In genomic region chr15:96412045-96412918, GRCh38 we compare ENCODE assay signal across 20 cellular contexts.
DNase-seq lines count a peak whose midpoint lies in the region; ATAC-seq, FAIRE-seq and TF ChIP-seq lines count a peak whose summit lies in the region.
"Had no signal": no experiment of that assay in that cellular context is flagged by ENCODE, and none has a peak within 500 bp of the region (broad histone marks: within the 10 kb centered on the region; RNA-seq: fewer than 3 reads in every experiment).

No MANE protein-coding gene starts in this region.

- H3K36me3 Mint-ChIP-seq in GM23338 (ENCODE audit: low read depth), result no peaks in the 10 kb centered on the region
- H3K36me3 Mint-ChIP-seq in neural crest cell (ENCODE audit: low read depth), result no peaks in the 10 kb centered on the region
- H3K36me3 Mint-ChIP-seq: CD8-positive, alpha-beta T cell had no signal

- H3K9ac ChIP-seq in K562 (ENCODE audit: insufficient read depth in 1 of 2, low read depth in 2 of 2, low read length in 2 of 2), result no peak overlapping the region
- H3K9ac ChIP-seq: BLaER1 treated with 17β-estradiol and CSF1 and Interleukin-3, amounts not matched to agents 10 nM and 100 nM had no signal

- TF ChIP-seq EP300 in K562 (IDR thresholded peaks at IDR 0.05; ENCODE audit: low read length), result no peak

- H3K4me3 ChIP-seq in GM23338 (no peak overlapping the region), K562 (no peak overlapping the region), coronary artery (no peak overlapping the region)
- H3K4me3 ChIP-seq: BLaER1 treated with 17β-estradiol and CSF1 and Interleukin-3, amounts not matched to agents 10 nM and 100 nM had no signal

- H3K36me3 ChIP-seq in GM23338 (ENCODE audit: insufficient read depth) (no peaks in the 10 kb centered on the region), K562 (ENCODE audit: control insufficient read depth, insufficient read depth, low read length) (no peaks in the 10 kb centered on the region)
- H3K36me3 ChIP-seq: BLaER1 treated with 17β-estradiol and CSF1 and Interleukin-3, amounts not matched to agents 10 nM and 100 nM had no signal

- in situ Hi-C loops in K562 (cut with MboI) (no loop called here), ACHN (cut with HindIII; ENCODE audit: low pct_ligation_motif_present, low pct_unique_long_range_greater_than_20kb, low sequenced_read_pairs) (no loop called here)

- H3K4me1 Mint-ChIP-seq in GM23338 (peaks cover 28% of the 10 kb centered on the region), neural crest cell (peaks cover 66% of the 10 kb centered on the region)
- H3K4me1 Mint-ChIP-seq: B cell had no signal

- no TSS peak for BruUV-seq in K562 (replicated peaks; lab: Mats Ljungman, UMichigan)

- ATAC-seq in GM23338 (no peak), K562 (no peak), HG02759 (IDR thresholded peaks at IDR 0.05; ENCODE audit: unreplicated experiment) (no peak)
- ATAC-seq: CD8-positive, alpha-beta T cell had no signal

- TF ChIP-seq CTCF in GM23338 (conservative IDR thresholded peaks at IDR 0.05; ENCODE audit: low read depth in 2 of 2) (no peak), K562 (IDR thresholded peaks at IDR 0.05 in 2 of 3, conservative IDR thresholded peaks at IDR 0.05 in 1 of 3; ENCODE audit: insufficient read depth in 2 of 3, low read depth in 1 of 3, low read length in 3 of 3) (no peak), neural crest cell (conservative IDR thresholded peaks at IDR 0.05) (no peak), coronary artery (IDR thresholded peaks at IDR 0.05) (no peak)

- peaks cover 5% of the 10 kb centered on the region; the same call in 2 of the 3 replicates for H3K9me3 Mint-ChIP-seq in GM23338
- no peaks in the 10 kb centered on the region for H3K9me3 Mint-ChIP-seq in neural crest cell
- H3K9me3 Mint-ChIP-seq: CD8-positive, alpha-beta T cell had no signal

- H3K79me2 ChIP-seq in GM23338 (replicated peaks; ENCODE audit: insufficient read depth) (no peaks in the 10 kb centered on the region), K562 (ENCODE audit: control insufficient read depth, insufficient read depth, low read length) (no peaks in the 10 kb centered on the region)

- no peak overlapping the region for H3K27ac Mint-ChIP-seq in GM23338
- H3K27ac Mint-ChIP-seq in neural crest cell (ENCODE audit: unreplicated experiment), result no peak overlapping the region
- H3K27ac Mint-ChIP-seq: B cell; CD8-positive, alpha-beta T cell had no signal

- 4% methylated on average over 5 of the region's 6 CpGs for WGBS in K562 (ENCODE audit: insufficient coverage, low coverage, missing lambda C conversion rate)

- FAIRE-seq in K562 (lab: Jason Lieb, UNC), result no peak
- FAIRE-seq: GM12891, GM19239, H54 had no signal

- no peak for DNase-seq in GM23338 (ENCODE audit: low spot score)
- DNase-seq in NCI-H2227 (lab: John Stamatoyannopoulos, UW; ENCODE audit: unreplicated experiment), result peak; percentile 76
- no peak for DNase-seq in K562 (ENCODE audit: extremely low read depth in 1 of 4, low spot score in 3 of 4)
- DNase-seq in neural crest cell (ENCODE audit: low read depth, low spot score), result no peak
- DNase-seq in ACHN, result no peak
- DNase-seq in NCI-H1048 (lab: John Stamatoyannopoulos, UW), result no peak
- no peak for DNase-seq in coronary artery (ENCODE audit: low spot score)
- DNase-seq: 8988T; Calu3; CD8-positive, alpha-beta T cell; DMS53; DND-41; EL; HCEC 1CT had no signal

- peaks cover 55% of the 10 kb centered on the region; the same call in 1 of the 2 replicates for H3K4me1 ChIP-seq in GM23338 (ENCODE audit: insufficient read depth)
- H3K4me1 ChIP-seq in K562 (replicated peaks in 1 of 2; ENCODE audit: control insufficient read depth in 2 of 2, insufficient read depth in 2 of 2, low read length in 2 of 2), result peaks cover 10 to 29% of the 10 kb centered on the region in 2 experiments; a peak in 3 of 5 replicates
- H3K4me1 ChIP-seq: BLaER1 treated with 17β-estradiol and CSF1 and Interleukin-3, amounts not matched to agents 10 nM and 100 nM had no signal

- H3K27me3 ChIP-seq in GM23338 (ENCODE audit: insufficient read depth) (peaks cover 100% of the 10 kb centered on the region), K562 (ENCODE audit: control insufficient read depth in 2 of 2, insufficient read depth in 2 of 2, low read length in 2 of 2) (peaks cover 39 to 52% of the 10 kb centered on the region in 2 experiments)

- no peak for TF ChIP-seq RAD21 in K562 (CRISPR knock-in tag; conservative IDR thresholded peaks at IDR 0.05 in 1 of 2, IDR thresholded peaks at IDR 0.05 in 1 of 2)

- H2AFZ ChIP-seq in GM23338 (no peak overlapping the region), K562 (ENCODE audit: low read depth, low read length) (no peak overlapping the region)

- intact Hi-C loops in K562 (cut with micrococcal nuclease), result no loop called here

- POLR2A ChIA-PET in K562 (lab: Yijun Ruan, JAX), result no interaction called here

- H3K9me2 ChIP-seq in GM23338 (ENCODE audit: insufficient read depth), result no peaks in the 10 kb centered on the region

- CTCF ChIA-PET in K562 (lab: Yijun Ruan, JAX; ENCODE audit: low intra/inter-chr PET ratio), result no interaction called here

- H3K27ac ChIP-seq in GM23338 (ENCODE audit: low read depth) (no peak overlapping the region), K562 (ENCODE audit: extremely low read depth, low read depth, low read length) (no peak overlapping the region), coronary artery (no peak overlapping the region)
- H3K27ac ChIP-seq: BLaER1 treated with 17β-estradiol and CSF1 and Interleukin-3, amounts not matched to agents 10 nM and 100 nM had no signal

- no peak overlapping the region for H3K4me2 ChIP-seq in GM23338
- no peak overlapping the region for H3K4me2 ChIP-seq in K562 (ENCODE audit: insufficient read depth, low read length)
- H3K4me2 ChIP-seq: BLaER1 treated with 17β-estradiol and CSF1 and Interleukin-3, amounts not matched to agents 10 nM and 100 nM had no signal

- H3K9me3 ChIP-seq in K562 (replicated peaks; ENCODE audit: control insufficient read depth, insufficient read depth, low read depth, low read length), result no peaks in the 10 kb centered on the region

- peaks cover 27% of the 10 kb centered on the region for H3F3A ChIP-seq in GM23338 (replicated peaks; ENCODE audit: low read depth)

- H3K27me3 Mint-ChIP-seq in GM23338 (ENCODE audit: insufficient read depth, low read depth, poor library complexity) (peaks cover 98% of the 10 kb centered on the region), neural crest cell (ENCODE audit: low read depth) (peaks cover 97% of the 10 kb centered on the region)

- H4K20me1 ChIP-seq in GM23338 (replicated peaks; ENCODE audit: insufficient read depth) (peaks cover 45% of the 10 kb centered on the region), K562 (replicated peaks; ENCODE audit: control insufficient read depth, insufficient read depth, low read length) (no peaks in the 10 kb centered on the region)

- no peak for TF ChIP-seq POLR2A in K562 (conservative IDR thresholded peaks at IDR 0.05)

- no peaks in the 10 kb centered on the region for H3K9me1 ChIP-seq in K562 (ENCODE audit: control insufficient read depth, insufficient read depth, low read length)

- no peak overlapping the region for H3K4me3 Mint-ChIP-seq in GM23338
- H3K4me3 Mint-ChIP-seq in neural crest cell, result peak overlapping the region; percentile 58
- H3K4me3 Mint-ChIP-seq: B cell; CD8-positive, alpha-beta T cell had no signal

TF ChIP-seq in K562, 482 proteins besides CTCF, POLR2A, EP300 and RAD21:
- TF ChIP-seq ETV1 (tag; conservative IDR thresholded peaks at IDR 0.05; ENCODE audit: low read depth) (no peak), CBX2 (IDR thresholded peaks at IDR 0.05; ENCODE audit: insufficient read depth, low read length, poor library complexity, severe bottlenecking) (peak; percentile 94)
